ENCODE assay signal across 8 cellular contexts in genomic region chr12:53219956-53220856, GRCh38. TPM values are rescaled to one million over a fixed set of nuclear protein-coding genes. Genes with fewer than 3 reads are reported as not detected.
DNase-seq lines count a peak whose midpoint lies in the region; ATAC-seq and TF ChIP-seq lines count a peak whose summit lies in the region.

No MANE protein-coding gene starts in this region.

- H3K9ac ChIP-seq in mesendoderm (ENCODE audit: low read length) = peak overlapping the region; percentile 96

- H3K27ac Mint-ChIP-seq in activated CD8-positive, alpha-beta T cell treated with anti-CD3 and anti-CD28 coated beads, Interleukin-2, amount 10 ng/mL, durations not matched to agents 7 days and 5 days = peak overlapping the region; percentile 95
- peak overlapping the region; percentile 85 to 87 for H3K27ac Mint-ChIP-seq in effector memory CD8-positive, alpha-beta T cell

- peak overlapping the region; percentile 52 for H3K18ac ChIP-seq in mesendoderm (ENCODE audit: low read length)

- H3K23ac ChIP-seq in mesendoderm (ENCODE audit: low read length) = no peak overlapping the region

- H2AK5ac ChIP-seq in mesendoderm (ENCODE audit: low read length) = no peak overlapping the region

- POLR2A ChIA-PET in activated CD8-positive, alpha-beta T cell treated with anti-CD3 and anti-CD28 coated beads, Interleukin-2, amount 10 ng/mL, durations not matched to agents 7 days and 5 days (lab: Charles Lee) = interaction anchor here (0.8 to 9.6 kb wide), 16 partner anchors 10 to 160 kb away, joined by 3 to 88 read pairs (median 5); partner anchors contain the start of genes AAAS, CSAD, ESPL1 and ITGB7

- no peak overlapping the region for H2BK15ac ChIP-seq in mesendoderm (replicated peaks; ENCODE audit: low read depth)

- TF ChIP-seq POLR2A in GM18505 (IDR thresholded peaks at IDR 0.05; ENCODE audit: borderline replicate concordance, extremely low read depth, insufficient read depth, insufficient read length) = peak; percentile 13

- peaks cover 39% of the 10 kb centered on the region for H3K36me3 Mint-ChIP-seq in activated CD8-positive, alpha-beta T cell treated with anti-CD3 and anti-CD28 coated beads, Interleukin-2, amount 10 ng/mL, durations not matched to agents 7 days and 5 days (ENCODE audit: low read depth)
- H3K36me3 Mint-ChIP-seq in effector memory CD8-positive, alpha-beta T cell (ENCODE audit: insufficient read depth) = peaks cover 28% of the 10 kb centered on the region

- peak overlapping the region; percentile 92 for H3K4me3 ChIP-seq in mesendoderm (ENCODE audit: low read length)

- H2BK120ac ChIP-seq in mesendoderm (ENCODE audit: low read depth, low read length) = no peak overlapping the region

- DNase-seq in NCI-H510A (lab: John Stamatoyannopoulos, UW) (peak; percentile 51), mesendoderm (peak; percentile 79), NCI-H187 treated with DMSO at 0.1 percent for 48 hours (lab: John Stamatoyannopoulos, UW) (no peak)
- peak; percentile 92 for DNase-seq in activated CD8-positive, alpha-beta T cell treated with anti-CD3 and anti-CD28 coated beads, Interleukin-2, amount 10 ng/mL, durations not matched to agents 7 days and 5 days
- peak; percentile 70 to 74 (median 72) for DNase-seq in effector memory CD8-positive, alpha-beta T cell
- peak; percentile 57 to 59 for DNase-seq in stimulated activated CD8-positive, alpha-beta memory T cell treated with anti-CD3 and anti-CD28 coated beads, Interleukin-4, amount 100 ng/mL, for 1 hour (ENCODE audit: low read depth in 2 of 2, low spot score in 1 of 2)

- H3K27ac ChIP-seq in mesendoderm (ENCODE audit: low read depth, low read length) = peak overlapping the region; percentile 42

- no peak overlapping the region for H4K8ac ChIP-seq in mesendoderm (ENCODE audit: low read depth, low read length)

- peaks cover 21% of the 10 kb centered on the region for H3K79me2 ChIP-seq in mesendoderm (ENCODE audit: control insufficient read depth, insufficient read depth, low read length)

- H3K4me3 Mint-ChIP-seq in activated CD8-positive, alpha-beta T cell treated with anti-CD3 and anti-CD28 coated beads, Interleukin-2, amount 10 ng/mL, durations not matched to agents 7 days and 5 days = peak overlapping the region; percentile 97
- peak overlapping the region; percentile 94 to 100 for H3K4me3 Mint-ChIP-seq in effector memory CD8-positive, alpha-beta T cell

- peak overlapping the region; percentile 41 for H3K4ac ChIP-seq in mesendoderm (ENCODE audit: low read depth, low read length)

- no peaks in the 10 kb centered on the region for H3K9me3 Mint-ChIP-seq in activated CD8-positive, alpha-beta T cell treated with anti-CD3 and anti-CD28 coated beads, Interleukin-2, amount 10 ng/mL, durations not matched to agents 7 days and 5 days (ENCODE audit: insufficient read depth)
- no peaks in the 10 kb centered on the region for H3K9me3 Mint-ChIP-seq in effector memory CD8-positive, alpha-beta T cell

- H2BK5ac ChIP-seq in mesendoderm (ENCODE audit: low read length) = no peak overlapping the region

- H3K79me1 ChIP-seq in mesendoderm (ENCODE audit: low read length) = peaks cover 15% of the 10 kb centered on the region

- no CpG with 5 or more reads among the region's 57 CpGs for WGBS in mesendoderm (ENCODE audit: extremely low coverage, insufficient coverage, low lambda C conversion rate)

- no peaks in the 10 kb centered on the region for H3K27me3 Mint-ChIP-seq in activated CD8-positive, alpha-beta T cell treated with anti-CD3 and anti-CD28 coated beads, Interleukin-2, amount 10 ng/mL, durations not matched to agents 7 days and 5 days (ENCODE audit: low read depth)
- no peaks in the 10 kb centered on the region for H3K27me3 Mint-ChIP-seq in effector memory CD8-positive, alpha-beta T cell

- no peaks in the 10 kb centered on the region for H3K36me3 ChIP-seq in mesendoderm (ENCODE audit: control insufficient read depth, insufficient read depth, low read length)

- H3K4me2 ChIP-seq in mesendoderm (ENCODE audit: low read length) = peak overlapping the region; percentile 76

- ATAC-seq in GM18505 (IDR thresholded peaks at IDR 0.05; ENCODE audit: unreplicated experiment) = peak; percentile 29
- peak; percentile 26 for ATAC-seq in HG02763 (IDR thresholded peaks at IDR 0.05; ENCODE audit: unreplicated experiment)
- ATAC-seq in activated CD8-positive, alpha-beta T cell treated with anti-CD3 and anti-CD28 coated beads, Interleukin-2, amount 10 ng/mL, durations not matched to agents 7 days and 5 days = peak; percentile 52
- ATAC-seq in effector memory CD8-positive, alpha-beta T cell (replicated peaks) = peak; percentile 60

- CTCF ChIA-PET in activated CD8-positive, alpha-beta T cell treated with anti-CD3 and anti-CD28 coated beads, Interleukin-2, amount 10 ng/mL, durations not matched to agents 7 days and 5 days (lab: Charles Lee) = interaction anchor here (0.7 to 15.1 kb wide), 14 partner anchors 8 to 154 kb away, joined by 3 to 401 read pairs (median 6); partner anchors contain the start of genes AAAS, CSAD, ESPL1 and ITGB7

- no peak overlapping the region for H4K5ac ChIP-seq in mesendoderm (ENCODE audit: low read length)

- peaks cover 78% of the 10 kb centered on the region for H3K4me1 Mint-ChIP-seq in activated CD8-positive, alpha-beta T cell treated with anti-CD3 and anti-CD28 coated beads, Interleukin-2, amount 10 ng/mL, durations not matched to agents 7 days and 5 days (ENCODE audit: low read depth)
- H3K4me1 Mint-ChIP-seq in effector memory CD8-positive, alpha-beta T cell (ENCODE audit: low read depth in 2 of 2) = peaks cover 67% of the 10 kb centered on the region in 2 donors

- peaks cover 50% of the 10 kb centered on the region for H3K4me1 ChIP-seq in mesendoderm (ENCODE audit: control insufficient read depth, low read depth, low read length)

- H3K56ac ChIP-seq in mesendoderm (ENCODE audit: low read length) = peak overlapping the region; percentile 93

- H3K27me3 ChIP-seq in mesendoderm (ENCODE audit: insufficient read depth, low read length, poor library complexity) = no peaks in the 10 kb centered on the region

RNA-seq across cellular contexts. Expression of gene RARG, which starts 11.8 kb away (rescaled TPM):
- total RNA-seq in activated CD8-positive, alpha-beta T cell treated with anti-CD3 and anti-CD28 coated beads, Interleukin-2, amount 10 ng/mL, durations not matched to agents 7 days and 5 days = 10 to 100 TPM; 44.1 to 45.9 TPM
- 28.5 TPM for polyA plus RNA-seq in mesendoderm (2013, experiment 1 of 2)
- polyA plus RNA-seq in mesendoderm (2013, experiment 2 of 2) = 26.2 TPM

RNA-seq across cellular contexts. Expression of gene ITGB7, which starts 13.2 kb away (rescaled TPM):
- total RNA-seq in activated CD8-positive, alpha-beta T cell treated with anti-CD3 and anti-CD28 coated beads, Interleukin-2, amount 10 ng/mL, durations not matched to agents 7 days and 5 days = 100 to 1,000 TPM; 500 to 503 TPM
- 0.49 TPM for polyA plus RNA-seq in mesendoderm (2013, experiment 1 of 2)
- polyA plus RNA-seq in mesendoderm (2013, experiment 2 of 2) = 0.88 TPM

RNA-seq across cellular contexts. Expression of gene CSAD, which starts 39.5 kb away (rescaled TPM):
- total RNA-seq in activated CD8-positive, alpha-beta T cell treated with anti-CD3 and anti-CD28 coated beads, Interleukin-2, amount 10 ng/mL, durations not matched to agents 7 days and 5 days = 10 to 100 TPM; 15.7 to 17.0 TPM
- polyA plus RNA-seq in mesendoderm (2013, experiment 1 of 2) = 3.2 TPM
- polyA plus RNA-seq in mesendoderm (2013, experiment 2 of 2) = 3.5 TPM

RNA-seq across cellular contexts. Expression of gene ZNF740, which starts 39.7 kb away (rescaled TPM):
- total RNA-seq in activated CD8-positive, alpha-beta T cell treated with anti-CD3 and anti-CD28 coated beads, Interleukin-2, amount 10 ng/mL, durations not matched to agents 7 days and 5 days = 10 to 100 TPM; 28.2 to 31.4 TPM
- polyA plus RNA-seq in mesendoderm (2013, experiment 1 of 2) = 6.8 TPM
- 7.1 TPM for polyA plus RNA-seq in mesendoderm (2013, experiment 2 of 2)

RNA-seq across cellular contexts. Expression of gene ESPL1, which starts 47.9 kb away (rescaled TPM):
- total RNA-seq in activated CD8-positive, alpha-beta T cell treated with anti-CD3 and anti-CD28 coated beads, Interleukin-2, amount 10 ng/mL, durations not matched to agents 7 days and 5 days = 100 to 1,000 TPM; 126 TPM
- polyA plus RNA-seq in mesendoderm (2013, experiment 1 of 2) = 16.8 TPM
- 15.4 TPM for polyA plus RNA-seq in mesendoderm (2013, experiment 2 of 2)
